ENCODE assay signal across 9 cellular contexts in genomic region chr6:2158596-2159271, GRCh38.
DNase-seq lines count a peak whose midpoint lies in the region; ATAC-seq, FAIRE-seq and TF ChIP-seq lines count a peak whose summit lies in the region.
"Had no signal": no experiment of that assay in that cellular context is flagged by ENCODE, and none has a peak within 500 bp of the region (broad histone marks: within the 10 kb centered on the region; RNA-seq: fewer than 3 reads in every experiment).

No MANE protein-coding gene starts in this region.

- TF ChIP-seq CTCF in AG04450 (IDR thresholded peaks at IDR 0.05; ENCODE audit: low read depth, low read length) (peak; percentile 50), GM13977 (IDR thresholded peaks at IDR 0.05; ENCODE audit: extremely low read depth, insufficient read depth, missing control alignments) (peak; percentile 1), WI38 (IDR thresholded peaks at IDR 0.05; ENCODE audit: low read depth, low read length) (peak; percentile 23; the same call in 1 of the 2 replicates), keratinocyte (optimal IDR thresholded peaks at IDR 0.05 in 1 of 3, IDR thresholded peaks at IDR 0.05 in 1 of 3, conservative IDR thresholded peaks at IDR 0.05 in 1 of 3; ENCODE audit: extremely low read depth in 1 of 3, insufficient read depth in 2 of 3, low read length in 3 of 3) (peak; percentile 69 to 89 (median 79))

- FAIRE-seq in keratinocyte (lab: Jason Lieb, UNC), result peak; percentile 68

- dilution Hi-C loops in keratinocyte (cut with MboI; ENCODE audit: extremely low pct_ligation_motif_present, low sequenced_read_pairs), result no loop called here

- peaks cover 16% of the 10 kb centered on the region for H3K4me1 ChIP-seq in keratinocyte (ENCODE audit: control insufficient read depth, extremely low read depth, insufficient read depth, low read length)

- H3K4me2 ChIP-seq in keratinocyte (ENCODE audit: control insufficient read depth, extremely low read depth, insufficient read depth, low read depth, low read length), result no peak overlapping the region

- H2AFZ ChIP-seq in keratinocyte (ENCODE audit: control insufficient read depth, low read length), result no peak overlapping the region

- no peaks in the 10 kb centered on the region for H3K9me1 ChIP-seq in keratinocyte (ENCODE audit: control insufficient read depth, extremely low read depth, insufficient read depth, low read length)

- CTCF ChIA-PET in AG04450 (lab: Charles Lee), result interaction anchor here (0.8 kb wide), 1 partner anchor 88 kb away, joined by 3 read pairs; no protein-coding TSS in a partner anchor

- POLR2A ChIA-PET in AG04450 (lab: Yijun Ruan, JAX), result no interaction called here

- H3K9ac ChIP-seq in keratinocyte (ENCODE audit: control insufficient read depth, extremely low read depth, insufficient read depth, low read length), result no peak overlapping the region

- no peak overlapping the region for H3K27ac ChIP-seq in AG04450 (ENCODE audit: low read depth, low read length)
- no peak overlapping the region for H3K27ac ChIP-seq in keratinocyte (ENCODE audit: control insufficient read depth, insufficient read depth, low read length)

- DNase-seq in AG04450 (ENCODE audit: low read depth, low spot score) (no peak), GM13977 (ENCODE audit: low spot score) (no peak), keratinocyte (ENCODE audit: low read depth, low spot score) (peak; percentile 13)
- DNase-seq: NCI-H524 had no signal

- H3K9me3 ChIP-seq in AG04450 (ENCODE audit: control insufficient read depth, insufficient read depth, low read length) (no peaks in the 10 kb centered on the region), keratinocyte (ENCODE audit: control insufficient read depth, low read depth, low read length) (no peaks in the 10 kb centered on the region)

- in situ Hi-C loops in GM13977 (cut with MboI; ENCODE audit: low pct_unique_long_range_greater_than_20kb, low sequenced_read_pairs, unreplicated experiment), result no loop called here

- H3K27me3 ChIP-seq in AG04450 (ENCODE audit: control insufficient read depth, insufficient read depth, low read length) (no peaks in the 10 kb centered on the region), keratinocyte (ENCODE audit: control insufficient read depth, extremely low read depth, insufficient read depth, low read length) (no peaks in the 10 kb centered on the region)

- H3K4me3 ChIP-seq in AG04450 (ENCODE audit: low read depth, low read length), result no peak overlapping the region
- no peak overlapping the region for H3K4me3 ChIP-seq in WI38 (ENCODE audit: low read depth, low read length)
- H3K4me3 ChIP-seq in keratinocyte (ENCODE audit: control insufficient read depth in 2 of 3, extremely low read depth in 1 of 3, insufficient read depth in 2 of 3, low read depth in 1 of 3, low read length in 3 of 3), result no peak overlapping the region

- no peaks in the 10 kb centered on the region for H4K20me1 ChIP-seq in keratinocyte (ENCODE audit: control insufficient read depth, extremely low read depth, insufficient read depth, low read length)

- no peaks in the 10 kb centered on the region for H3K79me2 ChIP-seq in keratinocyte (ENCODE audit: control insufficient read depth, insufficient read depth, low read length)

- H3K36me3 ChIP-seq in keratinocyte (ENCODE audit: control insufficient read depth in 2 of 2, extremely low read depth in 1 of 2, insufficient read depth in 2 of 2, low read length in 2 of 2), result no peaks in the 10 kb centered on the region

- ATAC-seq in GM21367 (IDR thresholded peaks at IDR 0.05; ENCODE audit: unreplicated experiment), result no peak
- ATAC-seq in HG03432 (IDR thresholded peaks at IDR 0.05; ENCODE audit: unreplicated experiment), result no peak
- no peak for ATAC-seq in HG03196 (IDR thresholded peaks at IDR 0.05; ENCODE audit: unreplicated experiment)
- no peak for ATAC-seq in HG03520 (IDR thresholded peaks at IDR 0.05; ENCODE audit: unreplicated experiment)

Comparison
In these comparisons a context has a peak if more than half of its experiments do, and no peak if none do; other contexts are left out.
1. CTCF ChIP-seq: peak in every context shown above with its lines; median percentile 79 in keratinocyte; 50 in AG04450; 23 in WI38; 1 in GM13977.